11 cellular contexts compared by ENCODE assay signal in the genomic region with DNA sequence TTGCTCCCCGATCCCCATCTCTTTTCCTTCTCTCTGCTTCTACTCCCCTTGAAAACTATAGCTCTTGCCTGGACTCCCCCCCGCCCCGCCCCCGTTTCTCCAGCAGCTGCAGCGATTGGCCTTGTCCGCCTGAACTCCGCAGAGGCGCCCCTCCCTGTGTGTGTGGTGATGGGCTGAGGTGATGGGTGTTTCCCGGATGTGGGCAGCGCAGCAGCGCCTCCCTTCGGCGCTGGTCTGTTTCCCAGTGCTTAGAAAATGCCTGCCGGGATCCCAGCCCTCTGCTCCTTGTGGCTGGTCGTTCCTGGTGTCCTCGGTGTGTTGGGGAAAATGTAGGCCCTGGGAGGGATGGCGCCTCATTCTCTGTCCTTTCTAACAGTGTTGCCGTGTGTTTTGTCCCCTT. TPM values are rescaled to one million over a fixed set of nuclear protein-coding genes. Genes with fewer than 3 reads are reported as not detected.
A peak's percentile ranks its signal among the peaks of the same experiment; 100 is the strongest.
DNase-seq lines count a peak whose midpoint lies in the region; ATAC-seq and TF ChIP-seq lines count a peak whose summit lies in the region.
"Had no signal": no experiment of that assay in that cellular context is flagged by ENCODE, and none has a peak within 500 bp of the region (broad histone marks: within the 10 kb centered on the region; RNA-seq: fewer than 3 reads in every experiment).

No MANE protein-coding gene starts in this region.

- WGBS in thyroid gland, 2 donors: 27 to 34% methylated on average over 15 to 18 of the region's 18 CpGs

- no peak for ATAC-seq in activated CD4-positive, alpha-beta T cell treated with anti-CD3 and anti-CD28 coated beads for 36 hours
- ATAC-seq in GM21381 (IDR thresholded peaks at IDR 0.05; ENCODE audit: unreplicated experiment) (no peak), GM18520 (IDR thresholded peaks at IDR 0.05; ENCODE audit: unreplicated experiment) (no peak), GM18870 (IDR thresholded peaks at IDR 0.05; ENCODE audit: unreplicated experiment) (no peak)

- no peaks in the 10 kb centered on the region for H3K9me3 ChIP-seq in thyroid gland

- DNase-seq in activated CD4-positive, alpha-beta T cell treated with anti-CD3 and anti-CD28 coated beads for 36 hours: peak; percentile 29
- no peak for DNase-seq in activated CD4-positive, alpha-beta T cell treated with anti-CD3 and anti-CD28 coated beads, Interleukin-2, amount 50 U/mL, for 48 hours
- DNase-seq in NCI-H748 (lab: John Stamatoyannopoulos, UW; ENCODE audit: unreplicated experiment) (peak; percentile 83), foreskin melanocyte (peak; percentile 4), thyroid gland (peak; percentile 8 to 24)
- DNase-seq: ACHN had no signal

- TF ChIP-seq POLR2A in thyroid gland (IDR thresholded peaks at IDR 0.05): no peak

- POLR2A ChIA-PET in activated CD4-positive, alpha-beta T cell treated with anti-CD3 and anti-CD28 coated beads for 36 hours (lab: Charles Lee): no interaction called here

- no peaks in the 10 kb centered on the region for H3K36me3 Mint-ChIP-seq in activated CD4-positive, alpha-beta T cell treated with anti-CD3 and anti-CD28 coated beads for 36 hours (ENCODE audit: low read depth)
- H3K36me3 Mint-ChIP-seq: activated naive CD4-positive, alpha-beta T cell treated with anti-CD3 and anti-CD28 coated beads, Interleukin-2, amount 50 U/mL, for 24 hours had no signal

- no peak overlapping the region for H3K27ac Mint-ChIP-seq in activated CD4-positive, alpha-beta T cell treated with anti-CD3 and anti-CD28 coated beads for 36 hours
- H3K27ac Mint-ChIP-seq: activated naive CD4-positive, alpha-beta T cell treated with anti-CD3 and anti-CD28 coated beads, Interleukin-2, amount 50 U/mL, for 24 hours had no signal

- CTCF ChIA-PET in activated CD4-positive, alpha-beta T cell treated with anti-CD3 and anti-CD28 coated beads for 36 hours (lab: Charles Lee): interaction anchor here (0.6 kb wide), 1 partner anchor 121 kb away, joined by 3 read pairs; no protein-coding TSS in a partner anchor

- H3K4me1 Mint-ChIP-seq in activated CD4-positive, alpha-beta T cell treated with anti-CD3 and anti-CD28 coated beads for 36 hours: no peaks in the 10 kb centered on the region
- H3K4me1 Mint-ChIP-seq: activated naive CD4-positive, alpha-beta T cell treated with anti-CD3 and anti-CD28 coated beads, Interleukin-2, amount 50 U/mL, for 24 hours had no signal

- no peaks in the 10 kb centered on the region for H3K9me3 Mint-ChIP-seq in activated CD4-positive, alpha-beta T cell treated with anti-CD3 and anti-CD28 coated beads for 36 hours (ENCODE audit: low read depth)
- H3K9me3 Mint-ChIP-seq: activated naive CD4-positive, alpha-beta T cell treated with anti-CD3 and anti-CD28 coated beads, Interleukin-2, amount 50 U/mL, for 24 hours had no signal

- H3K4me3 ChIP-seq in thyroid gland (replicated peaks in 1 of 3): no peak overlapping the region

- peaks cover 2% of the 10 kb centered on the region for H3K27me3 Mint-ChIP-seq in activated CD4-positive, alpha-beta T cell treated with anti-CD3 and anti-CD28 coated beads for 36 hours
- H3K27me3 Mint-ChIP-seq: activated naive CD4-positive, alpha-beta T cell treated with anti-CD3 and anti-CD28 coated beads, Interleukin-2, amount 50 U/mL, for 24 hours had no signal

- H3K4me1 ChIP-seq in thyroid gland: no peaks in the 10 kb centered on the region

- no peaks in the 10 kb centered on the region for H3K36me3 ChIP-seq in thyroid gland

- intact Hi-C loops in activated CD4-positive, alpha-beta T cell treated with anti-CD3 and anti-CD28 coated beads for 36 hours (cut with DNase I, micrococcal nuclease): no loop called here
- intact Hi-C loops in thyroid gland (cut with DNase I): no loop called here

- H3K27me3 ChIP-seq in thyroid gland: no peaks in the 10 kb centered on the region

- TF ChIP-seq CTCF in thyroid gland (IDR thresholded peaks at IDR 0.05): peak in 1 of 6 experiments; percentile 13

- no peak overlapping the region for H3K27ac ChIP-seq in thyroid gland
- H3K27ac ChIP-seq: KMS-11 had no signal

- no peak overlapping the region for H3K4me3 Mint-ChIP-seq in activated CD4-positive, alpha-beta T cell treated with anti-CD3 and anti-CD28 coated beads for 36 hours
- H3K4me3 Mint-ChIP-seq: activated naive CD4-positive, alpha-beta T cell treated with anti-CD3 and anti-CD28 coated beads, Interleukin-2, amount 50 U/mL, for 24 hours had no signal

RNA-seq across cellular contexts. Expression of a gene that starts 43.3 kb away (rescaled TPM):
- total RNA-seq in activated CD4-positive, alpha-beta T cell treated with anti-CD3 and anti-CD28 coated beads for 36 hours: under 1 TPM; 0.73 to 0.76 TPM
- under 1 TPM in 2 of 4 donors, not detected in 2; 0.54 to 0.78 TPM for total RNA-seq in thyroid gland

Comparison
In these comparisons a context has a peak if more than half of its experiments do, and no peak if none do; other contexts are left out.
1. DNase-seq: peak in activated CD4-positive, alpha-beta T cell treated with anti-CD3 and anti-CD28 coated beads for 36 hours (single experiment), NCI-H748 (single experiment), foreskin melanocyte (single experiment) and thyroid gland (2 of 2); none in activated CD4-positive, alpha-beta T cell treated with anti-CD3 and anti-CD28 coated beads, Interleukin-2, amount 50 U/mL, for 48 hours (0 of 2).